16 cellular contexts compared by ENCODE assay signal in the genomic region with DNA sequence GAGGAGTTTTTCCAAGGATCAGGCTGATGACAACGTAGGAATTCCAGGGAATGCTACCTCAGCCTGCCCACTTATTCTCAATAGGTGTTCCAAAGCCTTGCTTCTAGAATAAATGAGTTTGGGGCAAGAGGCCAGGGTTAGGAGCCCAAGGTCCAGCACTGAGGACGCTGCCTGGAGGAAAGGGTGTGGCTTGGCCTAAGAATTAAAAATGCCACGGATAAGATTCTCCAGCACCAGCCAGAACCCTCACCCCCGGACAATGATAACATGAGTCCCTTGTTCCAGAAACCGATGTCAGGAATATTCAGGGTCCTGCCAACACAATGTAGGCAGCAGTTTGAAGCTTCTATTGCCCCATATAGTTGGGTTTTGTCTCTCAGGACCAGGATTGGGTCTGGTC. TPM values are rescaled to one million over a fixed set of nuclear protein-coding genes. Genes with fewer than 3 reads are reported as not detected.
DNase-seq lines count a peak whose midpoint lies in the region; ATAC-seq and TF ChIP-seq lines count a peak whose summit lies in the region.
"Had no signal": no experiment of that assay in that cellular context is flagged by ENCODE, and none has a peak within 500 bp of the region (broad histone marks: within the 10 kb centered on the region; RNA-seq: fewer than 3 reads in every experiment).

No MANE protein-coding gene starts in this region.

- H2BK120ac ChIP-seq in trophoblast cell (ENCODE audit: insufficient read depth, low read length, poor library complexity), result no peak overlapping the region

- H3K4me3 Mint-ChIP-seq in WTC11, result peak overlapping the region; percentile 96
- H3K4me3 Mint-ChIP-seq in activated CD4-positive, alpha-beta memory T cell treated with anti-CD3 and anti-CD28 coated beads, Interleukin-2, amount 10 ng/mL, durations not matched to agents 7 days and 5 days, result no peak overlapping the region
- H3K4me3 Mint-ChIP-seq: activated naive CD4-positive, alpha-beta T cell treated with anti-CD3 and anti-CD28 coated beads, Interleukin-2, amount 10 ng/mL, durations not matched to agents 7 days and 5 days; CD4-positive, CD25-positive, alpha-beta regulatory T cell had no signal

- H3K4me3 ChIP-seq in BLaER1, result 0 out of 2 replicates have a peak overlapping the region, but pooled peaks have one; percentile 51
- H3K4me3 ChIP-seq in trophoblast cell (ENCODE audit: low read depth, low read length), result no peak overlapping the region
- H3K4me3 ChIP-seq: Peyer's patch had no signal

- H3K4me2 ChIP-seq in BLaER1 (peak overlapping the region; percentile 94), trophoblast cell (ENCODE audit: low read length) (no peak overlapping the region)

- TF ChIP-seq CTCF in WTC11 (IDR thresholded peaks at IDR 0.05), result no peak

- H3K36me3 Mint-ChIP-seq in WTC11, result peaks cover 75% of the 10 kb centered on the region
- H3K36me3 Mint-ChIP-seq in activated CD4-positive, alpha-beta memory T cell treated with anti-CD3 and anti-CD28 coated beads, Interleukin-2, amount 10 ng/mL, durations not matched to agents 7 days and 5 days (ENCODE audit: low read depth), result no peaks in the 10 kb centered on the region
- H3K36me3 Mint-ChIP-seq: activated naive CD4-positive, alpha-beta T cell treated with anti-CD3 and anti-CD28 coated beads, Interleukin-2, amount 10 ng/mL, durations not matched to agents 7 days and 5 days had no signal

- peaks cover 6% of the 10 kb centered on the region; the same call in 1 of the 2 replicates for H3K36me3 ChIP-seq in BLaER1
- peaks cover 26 to 31% of the 10 kb centered on the region in 2 experiments for H3K36me3 ChIP-seq in trophoblast cell (ENCODE audit: control insufficient read depth in 1 of 2, insufficient read depth in 2 of 2, low read length in 2 of 2)

- H3K27ac ChIP-seq in BLaER1 (peak overlapping the region; percentile 94), trophoblast cell (ENCODE audit: low read depth, low read length) (no peak overlapping the region)
- H3K27ac ChIP-seq: Peyer's patch had no signal

- CTCF ChIA-PET in WTC11 (lab: Charles Lee), result interaction anchor here (0.6 to 1.6 kb wide), 12 partner anchors 9 to 233 kb away, joined by 3 to 15 read pairs (median 3); no protein-coding TSS in a partner anchor
- CTCF ChIA-PET in activated CD4-positive, alpha-beta memory T cell treated with anti-CD3 and anti-CD28 coated beads, Interleukin-2, amount 10 ng/mL, durations not matched to agents 7 days and 5 days (lab: Charles Lee), result no interaction called here

- peak overlapping the region; percentile 34 for H3K4ac ChIP-seq in trophoblast cell (ENCODE audit: low read depth, low read length)

- peak overlapping the region; percentile 95 for H3K27ac Mint-ChIP-seq in WTC11
- H3K27ac Mint-ChIP-seq in activated CD4-positive, alpha-beta memory T cell treated with anti-CD3 and anti-CD28 coated beads, Interleukin-2, amount 10 ng/mL, durations not matched to agents 7 days and 5 days, result no peak overlapping the region
- H3K27ac Mint-ChIP-seq: activated naive CD4-positive, alpha-beta T cell treated with anti-CD3 and anti-CD28 coated beads, Interleukin-2, amount 10 ng/mL, durations not matched to agents 7 days and 5 days; CD4-positive, CD25-positive, alpha-beta regulatory T cell had no signal

- peak overlapping the region; percentile 86; the same call in 1 of the 2 replicates for H3K9ac ChIP-seq in BLaER1
- H3K9ac ChIP-seq in trophoblast cell (ENCODE audit: low read length), result no peak overlapping the region

- H2BK5ac ChIP-seq in trophoblast cell (ENCODE audit: low read depth, low read length, poor library complexity), result no peak overlapping the region

- no peak overlapping the region for H3K14ac ChIP-seq in trophoblast cell (ENCODE audit: low read length)

- no peak overlapping the region for H2BK12ac ChIP-seq in trophoblast cell (ENCODE audit: low read length)

- no peak overlapping the region for H4K12ac ChIP-seq in trophoblast cell (ENCODE audit: low read depth, low read length)

- no peak overlapping the region for H3K18ac ChIP-seq in trophoblast cell (ENCODE audit: low read length)

- no peaks in the 10 kb centered on the region for H3K9me3 Mint-ChIP-seq in WTC11
- no peaks in the 10 kb centered on the region for H3K9me3 Mint-ChIP-seq in activated CD4-positive, alpha-beta memory T cell treated with anti-CD3 and anti-CD28 coated beads, Interleukin-2, amount 10 ng/mL, durations not matched to agents 7 days and 5 days
- H3K9me3 Mint-ChIP-seq: activated naive CD4-positive, alpha-beta T cell treated with anti-CD3 and anti-CD28 coated beads, Interleukin-2, amount 10 ng/mL, durations not matched to agents 7 days and 5 days; CD4-positive, CD25-positive, alpha-beta regulatory T cell had no signal

- H2AFZ ChIP-seq in trophoblast cell (ENCODE audit: insufficient read depth, low read length, poor library complexity), result no peak overlapping the region

- DNase-seq in WTC11 (ENCODE audit: low spot score) (no peak), left ventricle myocardium superior (no peak), trophoblast cell (no peak), UCSD-AML1 (lab: John Stamatoyannopoulos, UW; ENCODE audit: unreplicated experiment) (no peak), HuH-7 (ENCODE audit: low spot score) (no peak), NCI-H1417 (lab: John Stamatoyannopoulos, UW) (no peak)
- no peak for DNase-seq in activated CD4-positive, alpha-beta memory T cell treated with anti-CD3 and anti-CD28 coated beads, Interleukin-2, amount 10 ng/mL, durations not matched to agents 7 days and 5 days
- DNase-seq: ACHN; activated CD4-positive, alpha-beta T cell treated with anti-CD3 and anti-CD28 coated beads for 4 hours; activated naive CD4-positive, alpha-beta T cell treated with anti-CD3 and anti-CD28 coated beads, Interleukin-2, amount 10 ng/mL, durations not matched to agents 7 days and 5 days; CD4-positive, CD25-positive, alpha-beta regulatory T cell; DMS53; NCI-H1436; Peyer's patch; small intestine had no signal

- no peak overlapping the region for H3K23ac ChIP-seq in trophoblast cell (ENCODE audit: low read length)

- POLR2A ChIA-PET in WTC11 (lab: Charles Lee), result no interaction called here
- POLR2A ChIA-PET in activated CD4-positive, alpha-beta memory T cell treated with anti-CD3 and anti-CD28 coated beads, Interleukin-2, amount 10 ng/mL, durations not matched to agents 7 days and 5 days (lab: Charles Lee), result no interaction called here

- H3K4me1 ChIP-seq in BLaER1 (peaks cover 100% of the 10 kb centered on the region), trophoblast cell (ENCODE audit: control insufficient read depth in 1 of 2, insufficient read depth in 2 of 2, low read length in 2 of 2) (peaks cover 9 to 22% of the 10 kb centered on the region in 2 experiments)

- no peaks in the 10 kb centered on the region for H4K20me1 ChIP-seq in BLaER1

- H2AK5ac ChIP-seq in trophoblast cell (ENCODE audit: low read length), result no peak overlapping the region

- no peaks in the 10 kb centered on the region for H3K79me1 ChIP-seq in trophoblast cell (ENCODE audit: low read length)

- intact Hi-C loops in left ventricle myocardium superior (cut with micrococcal nuclease), result no loop called here

- no peak overlapping the region for H4K8ac ChIP-seq in trophoblast cell (ENCODE audit: low read depth, low read length)

- no peak overlapping the region for H4K91ac ChIP-seq in trophoblast cell (ENCODE audit: low read depth, low read length)

- H3K27me3 ChIP-seq in BLaER1, result no peaks in the 10 kb centered on the region
- no peaks in the 10 kb centered on the region for H3K27me3 ChIP-seq in trophoblast cell (ENCODE audit: insufficient read depth, low read length)
- H3K27me3 ChIP-seq: Peyer's patch had no signal

- peaks cover 6% of the 10 kb centered on the region for H3K79me2 ChIP-seq in trophoblast cell (ENCODE audit: control insufficient read depth, insufficient read depth, low read length, poor library complexity)

- WGBS in trophoblast cell (ENCODE audit: extremely low coverage, insufficient coverage, insufficient read length), result no CpG with 5 or more reads among the region's 5 CpGs

- peaks cover 95% of the 10 kb centered on the region for H3K4me1 Mint-ChIP-seq in WTC11
- H3K4me1 Mint-ChIP-seq in activated CD4-positive, alpha-beta memory T cell treated with anti-CD3 and anti-CD28 coated beads, Interleukin-2, amount 10 ng/mL, durations not matched to agents 7 days and 5 days, result peaks cover 26% of the 10 kb centered on the region

- H3K9me3 ChIP-seq in BLaER1 (no peaks in the 10 kb centered on the region), trophoblast cell (ENCODE audit: insufficient read depth, low read depth, low read length) (no peaks in the 10 kb centered on the region)
- H3K9me3 ChIP-seq: Peyer's patch had no signal

- H3K27me3 Mint-ChIP-seq in WTC11 (ENCODE audit: low read depth), result no peaks in the 10 kb centered on the region; the same call in 1 of the 2 replicates
- peaks cover 2% of the 10 kb centered on the region for H3K27me3 Mint-ChIP-seq in activated CD4-positive, alpha-beta memory T cell treated with anti-CD3 and anti-CD28 coated beads, Interleukin-2, amount 10 ng/mL, durations not matched to agents 7 days and 5 days

- no peak for ATAC-seq in WTC11
- peak; percentile 43 for ATAC-seq in left ventricle myocardium superior

TF ChIP-seq in WTC11, 78 proteins besides CTCF, POLR2A, EP300 and RAD21 (continues in another document):
- no peak for TF ChIP-seq ZNF232 (CRISPR knock-in tag; IDR thresholded peaks at IDR 0.05)

RNA-seq across cellular contexts. Expression of a gene that starts 7.6 kb away (rescaled TPM):
- total RNA-seq in WTC11 (2021) (99.6 to 140 TPM (median 103 TPM) in 3 replicates), left ventricle myocardium superior (8.3 TPM)
- polyA plus RNA-seq in trophoblast cell (2013), result 39.3 and 41.0 TPM in 2 replicates
- total RNA-seq in activated CD4-positive, alpha-beta memory T cell treated with anti-CD3 and anti-CD28 coated beads, Interleukin-2, amount 10 ng/mL, durations not matched to agents 7 days and 5 days, result 1 to 10 TPM in 1 of 2 experiments, under 1 TPM in 1; 0.86 to 1.3 TPM
- polyA plus RNA-seq: CD4-positive, CD25-positive, alpha-beta regulatory T cell had no signal

Comparison
In these comparisons a context has a peak if more than half of its experiments do, and no peak if none do; other contexts are left out.
1. RNA of a gene that starts 7.6 kb away (total RNA-seq): 99.6 to 140 TPM in WTC11; 8.3 TPM in left ventricle myocardium superior (single experiment) and 0.86 to 1.3 TPM in activated CD4-positive, alpha-beta memory T cell treated with anti-CD3 and anti-CD28 coated beads, Interleukin-2, amount 10 ng/mL, durations not matched to agents 7 days and 5 days; every median in the first group is over 10 times any median in the second.